In the genomic region with DNA sequence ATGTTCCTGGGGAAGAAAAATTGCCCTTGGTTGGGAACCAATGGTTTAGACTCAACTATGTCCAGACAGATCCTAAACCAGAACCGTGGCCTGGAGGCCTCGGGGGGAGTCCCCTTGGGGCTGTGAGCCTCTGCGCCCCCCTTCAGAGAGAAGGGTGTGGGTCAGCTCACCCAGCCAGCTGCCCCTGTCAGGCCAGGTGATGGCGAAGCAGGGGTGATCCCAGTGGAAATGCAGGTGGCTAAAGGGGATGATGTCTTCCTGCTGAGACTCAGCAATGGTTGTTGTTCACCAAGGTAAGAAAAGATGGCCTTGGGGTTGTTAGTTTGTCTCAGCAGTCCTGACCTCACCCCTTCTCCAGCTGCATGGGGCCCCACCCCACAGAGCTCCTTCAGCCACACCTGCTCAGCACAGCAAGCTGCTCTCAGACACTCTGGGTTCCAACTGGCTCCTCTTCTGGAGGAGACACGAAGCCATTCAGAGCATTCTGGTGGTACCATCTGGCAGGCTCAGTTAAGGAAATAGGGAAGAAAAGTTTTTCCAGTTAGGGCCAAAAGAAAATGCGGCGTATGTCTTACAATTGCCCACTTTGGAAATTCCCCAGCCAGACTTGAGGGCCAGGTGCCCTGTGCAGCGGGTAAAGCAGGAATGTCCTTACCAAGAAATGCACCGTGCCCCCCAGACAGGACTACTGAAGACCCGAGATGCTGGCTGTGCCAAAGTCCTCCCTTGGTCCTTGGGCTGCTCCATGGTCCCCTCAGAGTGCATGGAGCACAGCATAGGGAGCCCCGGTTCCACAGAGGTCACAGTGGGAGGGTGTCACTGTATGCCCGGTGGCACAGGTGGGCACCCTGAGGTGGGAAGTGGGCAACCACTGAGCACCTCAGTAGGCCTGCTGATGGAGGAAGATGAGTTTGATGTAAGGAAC, we compare ENCODE assay signal across 1 cellular context.
TF ChIP-seq lines count a peak whose summit lies in the region.

No MANE protein-coding gene starts in this region.

TF ChIP-seq in WTC11, 78 proteins besides CTCF, POLR2A, EP300 and RAD21:
- TF ChIP-seq, protein P1, sequence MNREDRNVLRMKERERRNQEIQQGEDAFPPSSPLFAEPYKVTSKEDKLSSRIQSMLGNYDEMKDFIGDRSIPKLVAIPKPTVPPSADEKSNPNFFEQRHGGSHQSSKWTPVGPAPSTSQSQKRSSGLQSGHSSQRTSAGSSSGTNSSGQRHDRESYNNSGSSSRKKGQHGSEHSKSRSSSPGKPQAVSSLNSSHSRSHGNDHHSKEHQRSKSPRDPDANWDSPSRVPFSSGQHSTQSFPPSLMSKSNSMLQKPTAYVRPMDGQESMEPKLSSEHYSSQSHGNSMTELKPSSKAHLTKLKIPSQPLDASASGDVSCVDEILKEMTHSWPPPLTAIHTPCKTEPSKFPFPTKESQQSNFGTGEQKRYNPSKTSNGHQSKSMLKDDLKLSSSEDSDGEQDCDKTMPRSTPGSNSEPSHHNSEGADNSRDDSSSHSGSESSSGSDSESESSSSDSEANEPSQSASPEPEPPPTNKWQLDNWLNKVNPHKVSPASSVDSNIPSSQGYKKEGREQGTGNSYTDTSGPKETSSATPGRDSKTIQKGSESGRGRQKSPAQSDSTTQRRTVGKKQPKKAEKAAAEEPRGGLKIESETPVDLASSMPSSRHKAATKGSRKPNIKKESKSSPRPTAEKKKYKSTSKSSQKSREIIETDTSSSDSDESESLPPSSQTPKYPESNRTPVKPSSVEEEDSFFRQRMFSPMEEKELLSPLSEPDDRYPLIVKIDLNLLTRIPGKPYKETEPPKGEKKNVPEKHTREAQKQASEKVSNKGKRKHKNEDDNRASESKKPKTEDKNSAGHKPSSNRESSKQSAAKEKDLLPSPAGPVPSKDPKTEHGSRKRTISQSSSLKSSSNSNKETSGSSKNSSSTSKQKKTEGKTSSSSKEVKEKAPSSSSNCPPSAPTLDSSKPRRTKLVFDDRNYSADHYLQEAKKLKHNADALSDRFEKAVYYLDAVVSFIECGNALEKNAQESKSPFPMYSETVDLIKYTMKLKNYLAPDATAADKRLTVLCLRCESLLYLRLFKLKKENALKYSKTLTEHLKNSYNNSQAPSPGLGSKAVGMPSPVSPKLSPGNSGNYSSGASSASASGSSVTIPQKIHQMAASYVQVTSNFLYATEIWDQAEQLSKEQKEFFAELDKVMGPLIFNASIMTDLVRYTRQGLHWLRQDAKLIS (CRISPR knock-in tag; IDR thresholded peaks at IDR 0.05; ENCODE audit: borderline replicate concordance) = no peak
- TF ChIP-seq, protein P2, sequence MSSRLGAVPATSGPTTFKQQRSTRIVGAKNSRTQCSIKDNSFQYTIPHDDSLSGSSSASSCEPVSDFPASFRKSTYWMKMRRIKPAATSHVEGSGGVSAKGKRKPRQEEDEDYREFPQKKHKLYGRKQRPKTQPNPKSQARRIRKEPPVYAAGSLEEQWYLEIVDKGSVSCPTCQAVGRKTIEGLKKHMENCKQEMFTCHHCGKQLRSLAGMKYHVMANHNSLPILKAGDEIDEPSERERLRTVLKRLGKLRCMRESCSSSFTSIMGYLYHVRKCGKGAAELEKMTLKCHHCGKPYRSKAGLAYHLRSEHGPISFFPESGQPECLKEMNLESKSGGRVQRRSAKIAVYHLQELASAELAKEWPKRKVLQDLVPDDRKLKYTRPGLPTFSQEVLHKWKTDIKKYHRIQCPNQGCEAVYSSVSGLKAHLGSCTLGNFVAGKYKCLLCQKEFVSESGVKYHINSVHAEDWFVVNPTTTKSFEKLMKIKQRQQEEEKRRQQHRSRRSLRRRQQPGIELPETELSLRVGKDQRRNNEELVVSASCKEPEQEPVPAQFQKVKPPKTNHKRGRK (CRISPR knock-in tag; IDR thresholded peaks at IDR 0.05; ENCODE audit: borderline replicate concordance) = no peak
- TF ChIP-seq ZNF317 (CRISPR knock-in tag; IDR thresholded peaks at IDR 0.05; ENCODE audit: borderline replicate concordance, low read depth) = no peak
- no peak for TF ChIP-seq NFYB (CRISPR knock-in tag; conservative IDR thresholded peaks at IDR 0.05; ENCODE audit: low read depth)
- no peak for TF ChIP-seq HMGA2 (CRISPR knock-in tag; IDR thresholded peaks at IDR 0.05)
- no peak for TF ChIP-seq FOXK1 (CRISPR knock-in tag; IDR thresholded peaks at IDR 0.05)
- TF ChIP-seq GABPB1 (CRISPR knock-in tag; IDR thresholded peaks at IDR 0.05) = no peak
- TF ChIP-seq, protein P3, sequence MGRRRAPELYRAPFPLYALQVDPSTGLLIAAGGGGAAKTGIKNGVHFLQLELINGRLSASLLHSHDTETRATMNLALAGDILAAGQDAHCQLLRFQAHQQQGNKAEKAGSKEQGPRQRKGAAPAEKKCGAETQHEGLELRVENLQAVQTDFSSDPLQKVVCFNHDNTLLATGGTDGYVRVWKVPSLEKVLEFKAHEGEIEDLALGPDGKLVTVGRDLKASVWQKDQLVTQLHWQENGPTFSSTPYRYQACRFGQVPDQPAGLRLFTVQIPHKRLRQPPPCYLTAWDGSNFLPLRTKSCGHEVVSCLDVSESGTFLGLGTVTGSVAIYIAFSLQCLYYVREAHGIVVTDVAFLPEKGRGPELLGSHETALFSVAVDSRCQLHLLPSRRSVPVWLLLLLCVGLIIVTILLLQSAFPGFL (CRISPR knock-in tag; IDR thresholded peaks at IDR 0.05; ENCODE audit: borderline replicate concordance) = no peak
- TF ChIP-seq ZNF263 (CRISPR knock-in tag; IDR thresholded peaks at IDR 0.05; ENCODE audit: low read depth) = no peak
- no peak for TF ChIP-seq ESRRA (CRISPR knock-in tag; IDR thresholded peaks at IDR 0.05; ENCODE audit: borderline replicate concordance)
- TF ChIP-seq ZNF423 (CRISPR knock-in tag; IDR thresholded peaks at IDR 0.05) = no peak
- TF ChIP-seq CREM (CRISPR knock-in tag; IDR thresholded peaks at IDR 0.05) = no peak
- TF ChIP-seq ZNF396 (CRISPR knock-in tag; IDR thresholded peaks at IDR 0.05; ENCODE audit: borderline replicate concordance) = no peak
- TF ChIP-seq, protein P4, sequence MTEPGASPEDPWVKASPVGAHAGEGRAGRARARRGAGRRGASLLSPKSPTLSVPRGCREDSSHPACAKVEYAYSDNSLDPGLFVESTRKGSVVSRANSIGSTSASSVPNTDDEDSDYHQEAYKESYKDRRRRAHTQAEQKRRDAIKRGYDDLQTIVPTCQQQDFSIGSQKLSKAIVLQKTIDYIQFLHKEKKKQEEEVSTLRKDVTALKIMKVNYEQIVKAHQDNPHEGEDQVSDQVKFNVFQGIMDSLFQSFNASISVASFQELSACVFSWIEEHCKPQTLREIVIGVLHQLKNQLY (CRISPR knock-in tag; IDR thresholded peaks at IDR 0.05) = no peak
